ENCODE assay signal across 1 cellular context in genomic region chr5:1244976-1245375, GRCh38.
TF ChIP-seq lines count a peak whose summit lies in the region.

No MANE protein-coding gene starts in this region.

TF ChIP-seq in H1, 55 proteins besides CTCF, POLR2A, EP300 and RAD21:
- TF ChIP-seq MAX (IDR thresholded peaks at IDR 0.05) (no peak), BRCA1 (IDR thresholded peaks at IDR 0.05; ENCODE audit: low read depth, low read length) (no peak), KDM5A (IDR thresholded peaks at IDR 0.05; ENCODE audit: low read length) (no peak), TCF12 (IDR thresholded peaks at IDR 0.05; ENCODE audit: low read depth, low read length) (no peak), SP4 (IDR thresholded peaks at IDR 0.05; ENCODE audit: low read length) (no peak), POLR2AphosphoS5 (IDR thresholded peaks at IDR 0.05; ENCODE audit: low read depth, low read length) (no peak), RBBP5 (IDR thresholded peaks at IDR 0.05; ENCODE audit: borderline replicate concordance, low read depth, low read length) (no peak), CHD1 (IDR thresholded peaks at IDR 0.05; ENCODE audit: low read depth, low read length) (no peak), CREB1 (IDR thresholded peaks at IDR 0.05) (no peak), ATF3 (IDR thresholded peaks at IDR 0.05; ENCODE audit: insufficient read depth, low read depth, low read length) (no peak), USF2 (IDR thresholded peaks at IDR 0.05; ENCODE audit: low read length) (no peak)
